In the genomic region with DNA sequence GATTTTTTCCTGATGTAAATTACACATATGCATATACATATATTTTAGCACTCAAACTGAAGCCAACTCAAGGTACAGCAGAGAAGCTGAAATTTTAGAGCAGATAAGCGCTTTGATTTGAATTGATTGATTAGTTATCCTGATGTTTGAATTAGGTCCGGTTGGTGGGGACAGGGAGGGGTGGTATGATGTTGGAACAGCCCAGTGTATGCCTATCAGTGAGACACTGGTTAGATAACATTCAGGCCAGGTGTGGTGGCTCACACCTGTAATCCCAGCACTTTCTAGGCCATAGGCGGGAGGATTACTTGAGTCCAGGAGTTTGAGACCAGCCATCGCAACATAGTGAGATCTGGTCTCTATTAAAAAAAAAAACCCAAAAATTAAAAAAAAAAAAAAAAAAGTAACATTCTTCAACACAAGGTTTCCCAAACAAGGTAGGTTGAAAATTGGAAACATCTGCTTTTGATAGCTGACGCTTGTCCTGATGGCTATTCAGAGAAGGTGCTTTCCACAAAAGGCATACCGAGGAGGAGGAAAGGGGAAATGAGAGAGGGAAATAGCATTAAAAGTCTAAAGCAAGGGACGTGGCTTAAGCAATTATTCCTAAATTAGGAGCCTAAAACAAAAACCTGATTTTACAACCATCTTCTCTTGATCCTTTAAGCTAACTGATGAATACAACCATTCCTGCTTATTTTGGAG, we compare ENCODE assay signal across 1 cellular context.
TF ChIP-seq lines count a peak whose summit lies in the region.

No MANE protein-coding gene starts in this region.

TF ChIP-seq in GM12878, 131 proteins besides CTCF, POLR2A, EP300 and RAD21 (continued from another document and continues in another):
- TF ChIP-seq, protein P1, sequence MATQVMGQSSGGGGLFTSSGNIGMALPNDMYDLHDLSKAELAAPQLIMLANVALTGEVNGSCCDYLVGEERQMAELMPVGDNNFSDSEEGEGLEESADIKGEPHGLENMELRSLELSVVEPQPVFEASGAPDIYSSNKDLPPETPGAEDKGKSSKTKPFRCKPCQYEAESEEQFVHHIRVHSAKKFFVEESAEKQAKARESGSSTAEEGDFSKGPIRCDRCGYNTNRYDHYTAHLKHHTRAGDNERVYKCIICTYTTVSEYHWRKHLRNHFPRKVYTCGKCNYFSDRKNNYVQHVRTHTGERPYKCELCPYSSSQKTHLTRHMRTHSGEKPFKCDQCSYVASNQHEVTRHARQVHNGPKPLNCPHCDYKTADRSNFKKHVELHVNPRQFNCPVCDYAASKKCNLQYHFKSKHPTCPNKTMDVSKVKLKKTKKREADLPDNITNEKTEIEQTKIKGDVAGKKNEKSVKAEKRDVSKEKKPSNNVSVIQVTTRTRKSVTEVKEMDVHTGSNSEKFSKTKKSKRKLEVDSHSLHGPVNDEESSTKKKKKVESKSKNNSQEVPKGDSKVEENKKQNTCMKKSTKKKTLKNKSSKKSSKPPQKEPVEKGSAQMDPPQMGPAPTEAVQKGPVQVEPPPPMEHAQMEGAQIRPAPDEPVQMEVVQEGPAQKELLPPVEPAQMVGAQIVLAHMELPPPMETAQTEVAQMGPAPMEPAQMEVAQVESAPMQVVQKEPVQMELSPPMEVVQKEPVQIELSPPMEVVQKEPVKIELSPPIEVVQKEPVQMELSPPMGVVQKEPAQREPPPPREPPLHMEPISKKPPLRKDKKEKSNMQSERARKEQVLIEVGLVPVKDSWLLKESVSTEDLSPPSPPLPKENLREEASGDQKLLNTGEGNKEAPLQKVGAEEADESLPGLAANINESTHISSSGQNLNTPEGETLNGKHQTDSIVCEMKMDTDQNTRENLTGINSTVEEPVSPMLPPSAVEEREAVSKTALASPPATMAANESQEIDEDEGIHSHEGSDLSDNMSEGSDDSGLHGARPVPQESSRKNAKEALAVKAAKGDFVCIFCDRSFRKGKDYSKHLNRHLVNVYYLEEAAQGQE (IDR thresholded peaks at IDR 0.05; ENCODE audit: low read depth, low read length) = no peak
- TF ChIP-seq ASH2L (IDR thresholded peaks at IDR 0.05; ENCODE audit: borderline replicate concordance, low read depth) = no peak
- TF ChIP-seq MTA2 (IDR thresholded peaks at IDR 0.05; ENCODE audit: low read depth) = peak; percentile 84
- TF ChIP-seq SREBF2 (IDR thresholded peaks at IDR 0.05; ENCODE audit: low read length) = no peak
- 0 out of 2 replicates have a peak, but pooled peaks have one; percentile 47 for TF ChIP-seq TCF12 (IDR thresholded peaks at IDR 0.05; ENCODE audit: low read depth, low read length)
- no peak for TF ChIP-seq FOS (IDR thresholded peaks at IDR 0.05; ENCODE audit: borderline replicate concordance, extremely low read depth, insufficient read length)
- TF ChIP-seq ZNF384 (IDR thresholded peaks at IDR 0.05; ENCODE audit: borderline replicate concordance, low read depth, low read length) = peak; percentile 57; the same call in 1 of the 2 replicates
- no peak for TF ChIP-seq ZNF687 (IDR thresholded peaks at IDR 0.05)
- TF ChIP-seq RELA (IDR thresholded peaks at IDR 0.05; ENCODE audit: borderline replicate concordance, partially characterized antibody) = no peak
- TF ChIP-seq NR2C2 (IDR thresholded peaks at IDR 0.05; ENCODE audit: borderline replicate concordance, control insufficient read depth, insufficient read length, low read depth) = no peak
- TF ChIP-seq, protein P2, sequence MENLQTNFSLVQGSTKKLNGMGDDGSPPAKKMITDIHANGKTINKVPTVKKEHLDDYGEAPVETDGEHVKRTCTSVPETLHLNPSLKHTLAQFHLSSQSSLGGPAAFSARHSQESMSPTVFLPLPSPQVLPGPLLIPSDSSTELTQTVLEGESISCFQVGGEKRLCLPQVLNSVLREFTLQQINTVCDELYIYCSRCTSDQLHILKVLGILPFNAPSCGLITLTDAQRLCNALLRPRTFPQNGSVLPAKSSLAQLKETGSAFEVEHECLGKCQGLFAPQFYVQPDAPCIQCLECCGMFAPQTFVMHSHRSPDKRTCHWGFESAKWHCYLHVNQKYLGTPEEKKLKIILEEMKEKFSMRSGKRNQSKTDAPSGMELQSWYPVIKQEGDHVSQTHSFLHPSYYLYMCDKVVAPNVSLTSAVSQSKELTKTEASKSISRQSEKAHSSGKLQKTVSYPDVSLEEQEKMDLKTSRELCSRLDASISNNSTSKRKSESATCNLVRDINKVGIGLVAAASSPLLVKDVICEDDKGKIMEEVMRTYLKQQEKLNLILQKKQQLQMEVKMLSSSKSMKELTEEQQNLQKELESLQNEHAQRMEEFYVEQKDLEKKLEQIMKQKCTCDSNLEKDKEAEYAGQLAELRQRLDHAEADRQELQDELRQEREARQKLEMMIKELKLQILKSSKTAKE (IDR thresholded peaks at IDR 0.05; ENCODE audit: low read depth, poor library complexity, severe bottlenecking) = no peak
- TF ChIP-seq YY1 (IDR thresholded peaks at IDR 0.05; ENCODE audit: low read depth, low read length) = no peak
- no peak for TF ChIP-seq ZNF622 (IDR thresholded peaks at IDR 0.05)
- no peak for TF ChIP-seq SP1 (IDR thresholded peaks at IDR 0.05; ENCODE audit: low read depth, low read length)
- no peak for TF ChIP-seq MYC (IDR thresholded peaks at IDR 0.05; ENCODE audit: insufficient read depth, insufficient read length, insufficient replicate concordance, low read length, severe bottlenecking)
- TF ChIP-seq SUPT20H (IDR thresholded peaks at IDR 0.05; ENCODE audit: borderline replicate concordance, control insufficient read depth, low read depth, low read length) = no peak
- no peak for TF ChIP-seq CREB1 (IDR thresholded peaks at IDR 0.05; ENCODE audit: low read depth)
- TF ChIP-seq SPI1 (IDR thresholded peaks at IDR 0.05; ENCODE audit: borderline replicate concordance, insufficient read depth, low read depth, low read length) = peak; percentile 83
- TF ChIP-seq ELK1 (IDR thresholded peaks at IDR 0.05; ENCODE audit: low read depth, low read length) = no peak
- TF ChIP-seq YBX1 (IDR thresholded peaks at IDR 0.05) = no peak
- no peak for TF ChIP-seq EGR1 (IDR thresholded peaks at IDR 0.05; ENCODE audit: borderline replicate concordance in 1 of 2, low read depth in 2 of 2, low read length in 2 of 2)
- TF ChIP-seq TCF3 (IDR thresholded peaks at IDR 0.05; ENCODE audit: borderline replicate concordance, insufficient read depth, low read depth, low read length) = no peak
- TF ChIP-seq CREM (IDR thresholded peaks at IDR 0.05; ENCODE audit: low read depth) = peak; percentile 13; the same call in 1 of the 2 replicates
- no peak for TF ChIP-seq NR2F1 (conservative IDR thresholded peaks at IDR 0.05)
- no peak for TF ChIP-seq RBBP5 (conservative IDR thresholded peaks at IDR 0.05)
- TF ChIP-seq WRNIP1 (IDR thresholded peaks at IDR 0.05; ENCODE audit: borderline replicate concordance, low read depth, low read length) = no peak
- TF ChIP-seq TBL1XR1 (IDR thresholded peaks at IDR 0.05; ENCODE audit: low read depth, low read length) = no peak
- TF ChIP-seq SUZ12 (IDR thresholded peaks at IDR 0.05; ENCODE audit: unreplicated experiment) = no peak
- TF ChIP-seq ATF7 (IDR thresholded peaks at IDR 0.05; ENCODE audit: low read depth) = peak; percentile 20; the same call in 1 of the 2 replicates
- TF ChIP-seq PAX5 (IDR thresholded peaks at IDR 0.05; ENCODE audit: borderline replicate concordance, low read depth, low read length) = no peak
- TF ChIP-seq, protein P3, sequence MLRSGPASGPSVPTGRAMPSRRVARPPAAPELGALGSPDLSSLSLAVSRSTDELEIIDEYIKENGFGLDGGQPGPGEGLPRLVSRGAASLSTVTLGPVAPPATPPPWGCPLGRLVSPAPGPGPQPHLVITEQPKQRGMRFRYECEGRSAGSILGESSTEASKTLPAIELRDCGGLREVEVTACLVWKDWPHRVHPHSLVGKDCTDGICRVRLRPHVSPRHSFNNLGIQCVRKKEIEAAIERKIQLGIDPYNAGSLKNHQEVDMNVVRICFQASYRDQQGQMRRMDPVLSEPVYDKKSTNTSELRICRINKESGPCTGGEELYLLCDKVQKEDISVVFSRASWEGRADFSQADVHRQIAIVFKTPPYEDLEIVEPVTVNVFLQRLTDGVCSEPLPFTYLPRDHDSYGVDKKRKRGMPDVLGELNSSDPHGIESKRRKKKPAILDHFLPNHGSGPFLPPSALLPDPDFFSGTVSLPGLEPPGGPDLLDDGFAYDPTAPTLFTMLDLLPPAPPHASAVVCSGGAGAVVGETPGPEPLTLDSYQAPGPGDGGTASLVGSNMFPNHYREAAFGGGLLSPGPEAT (IDR thresholded peaks at IDR 0.05; ENCODE audit: low read depth) = peak; percentile 79; the same call in 1 of the 2 replicates
- TF ChIP-seq PAX8 (IDR thresholded peaks at IDR 0.05) = no peak
- TF ChIP-seq PML (IDR thresholded peaks at IDR 0.05; ENCODE audit: low read length) = no peak
- TF ChIP-seq USF1 (IDR thresholded peaks at IDR 0.05; ENCODE audit: borderline replicate concordance, extremely low read length, insufficient read depth, low read depth, low read length) = no peak
- TF ChIP-seq NFXL1 (IDR thresholded peaks at IDR 0.05; ENCODE audit: borderline replicate concordance) = no peak
- no peak for TF ChIP-seq LARP7 (IDR thresholded peaks at IDR 0.05)
- no peak for TF ChIP-seq MEF2A (IDR thresholded peaks at IDR 0.05; ENCODE audit: insufficient read depth, low read depth, low read length)
- no peak for TF ChIP-seq NFYA (IDR thresholded peaks at IDR 0.05; ENCODE audit: borderline replicate concordance, low read depth, low read length)
- no peak for TF ChIP-seq NBN (IDR thresholded peaks at IDR 0.05)
- TF ChIP-seq ZBTB33 (IDR thresholded peaks at IDR 0.05) = no peak
- TF ChIP-seq SIX5 (IDR thresholded peaks at IDR 0.05; ENCODE audit: low read depth, low read length, severe bottlenecking) = no peak
- TF ChIP-seq FOXK2 (IDR thresholded peaks at IDR 0.05) = no peak
- TF ChIP-seq SMAD5 (IDR thresholded peaks at IDR 0.05; ENCODE audit: low read depth) = no peak
- no peak for TF ChIP-seq MEF2B (IDR thresholded peaks at IDR 0.05; ENCODE audit: partially characterized antibody, poor library complexity, severe bottlenecking)
- TF ChIP-seq, protein P4, sequence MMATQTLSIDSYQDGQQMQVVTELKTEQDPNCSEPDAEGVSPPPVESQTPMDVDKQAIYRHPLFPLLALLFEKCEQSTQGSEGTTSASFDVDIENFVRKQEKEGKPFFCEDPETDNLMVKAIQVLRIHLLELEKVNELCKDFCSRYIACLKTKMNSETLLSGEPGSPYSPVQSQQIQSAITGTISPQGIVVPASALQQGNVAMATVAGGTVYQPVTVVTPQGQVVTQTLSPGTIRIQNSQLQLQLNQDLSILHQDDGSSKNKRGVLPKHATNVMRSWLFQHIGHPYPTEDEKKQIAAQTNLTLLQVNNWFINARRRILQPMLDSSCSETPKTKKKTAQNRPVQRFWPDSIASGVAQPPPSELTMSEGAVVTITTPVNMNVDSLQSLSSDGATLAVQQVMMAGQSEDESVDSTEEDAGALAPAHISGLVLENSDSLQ (IDR thresholded peaks at IDR 0.05) = no peak
- TF ChIP-seq BHLHE40 (IDR thresholded peaks at IDR 0.05; ENCODE audit: borderline replicate concordance in 1 of 2, low read depth in 2 of 2, low read length in 1 of 2) = no peak
- no peak for TF ChIP-seq POLR2AphosphoS5 (IDR thresholded peaks at IDR 0.05; ENCODE audit: low read length)
